15 cellular contexts compared by ENCODE assay signal in the genomic region with DNA sequence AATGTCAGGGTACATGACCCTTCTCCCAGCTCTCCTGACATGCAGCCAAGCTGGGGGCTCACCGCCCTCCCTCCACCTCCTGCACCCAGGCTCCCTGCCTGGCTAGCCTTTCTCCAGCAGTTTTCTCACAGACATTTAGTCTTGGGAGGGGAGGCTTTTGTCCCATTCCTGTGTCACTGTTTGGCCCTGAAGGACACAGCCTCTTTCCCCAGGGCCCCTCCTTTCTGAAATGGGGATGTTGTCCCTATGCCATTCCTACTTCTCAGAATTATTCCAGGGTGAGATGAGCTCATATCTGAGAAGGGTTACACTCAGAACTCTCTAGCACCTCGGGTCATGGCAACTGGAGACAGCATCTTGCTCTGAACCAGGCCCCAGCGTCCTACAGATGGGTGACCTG. TPM values are rescaled to one million over a fixed set of nuclear protein-coding genes. Genes with fewer than 3 reads are reported as not detected.
DNase-seq lines count a peak whose midpoint lies in the region; ATAC-seq and TF ChIP-seq lines count a peak whose summit lies in the region.
"Had no signal": no experiment of that assay in that cellular context is flagged by ENCODE, and none has a peak within 500 bp of the region (broad histone marks: within the 10 kb centered on the region; RNA-seq: fewer than 3 reads in every experiment).

No MANE protein-coding gene starts in this region.

- no peak overlapping the region for H4K91ac ChIP-seq in H9 (ENCODE audit: insufficient read length, low read depth, low read length)

- CTCF ChIA-PET in mammary epithelial cell (lab: Charles Lee; ENCODE audit: low non-redundant PET) = interaction anchor here (0.6 to 1.3 kb wide), 3 partner anchors 20 to 747 kb away, joined by 3 to 9 read pairs (median 3); no protein-coding TSS in a partner anchor

- H3K4me2 ChIP-seq in H9 (ENCODE audit: insufficient read depth, insufficient read length, low read length) (no peak overlapping the region), mammary epithelial cell (ENCODE audit: insufficient read depth, low read depth, low read length) (no peak overlapping the region), smooth muscle cell (no peak overlapping the region)

- H4K8ac ChIP-seq in H9 (replicated peaks; ENCODE audit: insufficient read length, low read depth, low read length) = no peak overlapping the region

- TF ChIP-seq CTCF in H9 (conservative IDR thresholded peaks at IDR 0.05) (no peak), mammary epithelial cell (conservative IDR thresholded peaks at IDR 0.05 in 1 of 2, IDR thresholded peaks at IDR 0.05 in 1 of 2; ENCODE audit: extremely low read depth in 1 of 2, insufficient read depth in 1 of 2, low read depth in 1 of 2, low read length in 2 of 2) (no peak), smooth muscle cell (IDR thresholded peaks at IDR 0.05; ENCODE audit: borderline replicate concordance, insufficient read depth, poor library complexity, severe bottlenecking) (no peak)

- H3K4me1 ChIP-seq in H9 (ENCODE audit: insufficient read depth, low read length) (peaks cover 8% of the 10 kb centered on the region), mammary epithelial cell (ENCODE audit: insufficient read depth, low read length) (peaks cover 32% of the 10 kb centered on the region), stomach smooth muscle (ENCODE audit: control insufficient read depth, insufficient read depth, low read length) (peaks cover 19% of the 10 kb centered on the region), smooth muscle cell (ENCODE audit: low read depth) (peaks cover 12% of the 10 kb centered on the region)

- no peaks in the 10 kb centered on the region for H3K27me3 ChIP-seq in H9 (ENCODE audit: insufficient read depth, low read length)
- H3K27me3 ChIP-seq in mammary epithelial cell (ENCODE audit: insufficient read depth, low read length) = no peaks in the 10 kb centered on the region
- H3K27me3 ChIP-seq in stomach smooth muscle (ENCODE audit: control insufficient read depth in 1 of 2, insufficient read depth in 2 of 2, low read length in 2 of 2) = no peaks in the 10 kb centered on the region
- no peaks in the 10 kb centered on the region for H3K27me3 ChIP-seq in smooth muscle cell (ENCODE audit: low read depth)

- H3K4me1 Mint-ChIP-seq in H9 = peaks cover 39 to 41% of the 10 kb centered on the region in 2 experiments

- peaks cover 3% of the 10 kb centered on the region; the same call in 1 of the 2 replicates for H3K27me3 Mint-ChIP-seq in H9 (ENCODE audit: low read depth)

- H3K56ac ChIP-seq in H9 (ENCODE audit: insufficient read length, low read depth, low read length) = no peak overlapping the region

- H3K18ac ChIP-seq in H9 (ENCODE audit: insufficient read length, low read depth, low read length) = no peak overlapping the region

- no peak overlapping the region for H4K5ac ChIP-seq in H9 (ENCODE audit: insufficient read length, low read depth, low read length)

- H3K9me3 ChIP-seq in H9 (ENCODE audit: control insufficient read depth, low read depth, low read length) = no peaks in the 10 kb centered on the region
- no peaks in the 10 kb centered on the region for H3K9me3 ChIP-seq in mammary epithelial cell (replicated peaks; ENCODE audit: insufficient read depth, low read length)
- H3K9me3 ChIP-seq in stomach smooth muscle (ENCODE audit: control insufficient read depth in 2 of 2, low read length in 2 of 2) = no peaks in the 10 kb centered on the region
- H3K9me3 ChIP-seq in smooth muscle cell (replicated peaks; ENCODE audit: low read depth) = no peaks in the 10 kb centered on the region

- H2BK20ac ChIP-seq in H9 (ENCODE audit: low read depth, low read length, poor library complexity, severe bottlenecking) = no peak overlapping the region

- H3K9ac ChIP-seq in H9 (ENCODE audit: extremely low read depth, insufficient read length, low read length) (no peak overlapping the region), mammary epithelial cell (ENCODE audit: insufficient read depth, low read length) (no peak overlapping the region), stomach smooth muscle (ENCODE audit: low read length in 2 of 2) (no peak overlapping the region), smooth muscle cell (ENCODE audit: low read depth) (no peak overlapping the region)

- no peak for ATAC-seq in GM21786 (IDR thresholded peaks at IDR 0.05; ENCODE audit: unreplicated experiment)
- ATAC-seq: naive thymus-derived CD4-positive, alpha-beta T cell had no signal

- H2BK12ac ChIP-seq in H9 (ENCODE audit: insufficient read length, low read depth, low read length) = no peak overlapping the region

- H3K4me3 ChIP-seq in mammary epithelial cell (replicated peaks in 1 of 3; ENCODE audit: insufficient read depth in 1 of 3, low read depth in 2 of 3, low read length in 3 of 3) (no peak overlapping the region), stomach smooth muscle (ENCODE audit: low read length in 2 of 2) (no peak overlapping the region), smooth muscle cell (no peak overlapping the region)

- no TSS peak for BruUV-seq in mammary epithelial cell (replicated peaks; lab: Mats Ljungman, UMichigan)

- H3K4ac ChIP-seq in H9 (ENCODE audit: low read depth, low read length) = no peak overlapping the region

- WGBS in H9 (ENCODE audit: extremely low coverage, insufficient read length, low lambda C conversion rate) = no CpG with 5 or more reads among the region's 3 CpGs
- WGBS in mammary epithelial cell (ENCODE audit: low coverage, missing lambda C conversion rate) = 80% methylated on average over 3 of the region's 3 CpGs
- 94% methylated on average over 3 of the region's 3 CpGs for WGBS in smooth muscle cell (ENCODE audit: low lambda C conversion rate)

- no peak overlapping the region for H3K14ac ChIP-seq in H9 (ENCODE audit: insufficient read depth, low read length)

- DNase-seq in H9 (no peak), mammary epithelial cell (no peak), medulla oblongata (ENCODE audit: extremely low spot score) (peak; percentile 19), T-helper 9 cell (no peak), smooth muscle cell (lab: John Stamatoyannopoulos, UW; ENCODE audit: unreplicated experiment) (no peak), NCI-H2196 treated with DMSO at 0.1 percent for 48 hours (lab: John Stamatoyannopoulos, UW; ENCODE audit: unreplicated experiment) (no peak)
- DNase-seq: activated CD4-positive, alpha-beta T cell treated with anti-CD3 and anti-CD28 coated beads for 48 hours; AML-193; foreskin fibroblast; naive thymus-derived CD4-positive, alpha-beta T cell; NCI-H1417 treated with DMSO at 0.1 percent for 48 hours; NCI-H510A treated with DMSO at 0.1 percent for 48 hours; T-helper 2 cell had no signal

- H3K79me1 ChIP-seq in H9 (ENCODE audit: insufficient read depth, low read depth, low read length, poor library complexity, severe bottlenecking) = no peaks in the 10 kb centered on the region

- no peak overlapping the region for H2BK15ac ChIP-seq in H9 (ENCODE audit: low read depth, low read length)

- peak overlapping the region; percentile 52 to 70 (median 56); a peak in 4 of 7 replicates for H3K27ac Mint-ChIP-seq in H9
- H3K27ac Mint-ChIP-seq: naive thymus-derived CD4-positive, alpha-beta T cell had no signal

- no peaks in the 10 kb centered on the region for H3K9me3 Mint-ChIP-seq in H9
- H3K9me3 Mint-ChIP-seq: naive thymus-derived CD4-positive, alpha-beta T cell had no signal

- H3K36me3 ChIP-seq in mammary epithelial cell (ENCODE audit: insufficient read depth, low read length) (no peaks in the 10 kb centered on the region), stomach smooth muscle (ENCODE audit: control insufficient read depth in 2 of 2, insufficient read depth in 2 of 2, low read length in 2 of 2) (no peaks in the 10 kb centered on the region), smooth muscle cell (ENCODE audit: low read depth) (no peaks in the 10 kb centered on the region)

- H2AK5ac ChIP-seq in H9 (ENCODE audit: insufficient read length, low read length) = no peak overlapping the region

- H3K23ac ChIP-seq in H9 (ENCODE audit: insufficient read length, low read depth, low read length) = no peak overlapping the region

- intact Hi-C loops in mammary epithelial cell (cut with micrococcal nuclease) = no loop called here

- dilution Hi-C loops in mammary epithelial cell (cut with HindIII; ENCODE audit: low sequenced_read_pairs) = loop anchor here (5.0 to 25.0 kb wide), 2 partner anchors 48 to 688 kb away; a partner anchor contains a TSS

- H2AFZ ChIP-seq in H9 (ENCODE audit: low read length) (no peak overlapping the region), mammary epithelial cell (ENCODE audit: low read depth, low read length) (peak overlapping the region; percentile 63), smooth muscle cell (ENCODE audit: low read depth) (no peak overlapping the region)

- no peaks in the 10 kb centered on the region for H3K23me2 ChIP-seq in H9 (ENCODE audit: insufficient read length, low read depth, low read length, poor library complexity, severe bottlenecking)

- H3T11ph ChIP-seq in H9 (ENCODE audit: low read length) = no peak overlapping the region

- H2BK120ac ChIP-seq in H9 (ENCODE audit: low read depth, low read length, poor library complexity, severe bottlenecking) = no peak overlapping the region

- in situ Hi-C loops in mammary epithelial cell (cut with MboI; ENCODE audit: low sequenced_read_pairs in 2 of 2) = no loop called here

- H3K36me3 Mint-ChIP-seq in H9 (ENCODE audit: insufficient read depth in 1 of 3, low read depth in 3 of 3) = no peaks in the 10 kb centered on the region
- H3K36me3 Mint-ChIP-seq: naive thymus-derived CD4-positive, alpha-beta T cell had no signal

- H3K79me2 ChIP-seq in H9 (ENCODE audit: insufficient read depth, low read length) = no peaks in the 10 kb centered on the region
- no peaks in the 10 kb centered on the region for H3K79me2 ChIP-seq in mammary epithelial cell (ENCODE audit: insufficient read depth, low read length)
- no peaks in the 10 kb centered on the region for H3K79me2 ChIP-seq in smooth muscle cell (ENCODE audit: low read depth)

- H3K27ac ChIP-seq in H9 (ENCODE audit: insufficient read length, low read depth, low read length) (no peak overlapping the region), mammary epithelial cell (ENCODE audit: insufficient read depth, low read depth, low read length) (no peak overlapping the region), stomach smooth muscle (ENCODE audit: low read length) (peak overlapping the region; percentile 37), smooth muscle cell (ENCODE audit: low read depth) (no peak overlapping the region)

- no peak overlapping the region for H2BK5ac ChIP-seq in H9 (ENCODE audit: insufficient read length, low read length)

- H3K4me3 Mint-ChIP-seq in H9 = no peak overlapping the region
- H3K4me3 Mint-ChIP-seq: naive thymus-derived CD4-positive, alpha-beta T cell had no signal

- peaks cover 6% of the 10 kb centered on the region for H3F3A ChIP-seq in smooth muscle cell (ENCODE audit: low read depth)

- H4K20me1 ChIP-seq in H9 (ENCODE audit: control insufficient read depth, insufficient read depth, insufficient read length) = no peaks in the 10 kb centered on the region
- H4K20me1 ChIP-seq in mammary epithelial cell (ENCODE audit: insufficient read depth, low read length) = no peaks in the 10 kb centered on the region
- no peaks in the 10 kb centered on the region for H4K20me1 ChIP-seq in smooth muscle cell (ENCODE audit: low read depth)

RNA-seq across cellular contexts. Expression of a gene that starts 47.3 kb away (rescaled TPM):
- total RNA-seq in H9 (2021) (61.2 and 66.8 TPM in 2 replicates), mammary epithelial cell (10 to 100 TPM; 40.2 to 83.6 TPM), smooth muscle cell (94.5 and 142 TPM in 2 replicates)
- polyA plus RNA-seq in mammary epithelial cell (61.7 TPM), smooth muscle cell (192 and 193 TPM in 2 replicates)
- 1.9 TPM for polyA minus RNA-seq in mammary epithelial cell
